Comparison of ENCODE assay signal across 7 cellular contexts in the genomic region with DNA sequence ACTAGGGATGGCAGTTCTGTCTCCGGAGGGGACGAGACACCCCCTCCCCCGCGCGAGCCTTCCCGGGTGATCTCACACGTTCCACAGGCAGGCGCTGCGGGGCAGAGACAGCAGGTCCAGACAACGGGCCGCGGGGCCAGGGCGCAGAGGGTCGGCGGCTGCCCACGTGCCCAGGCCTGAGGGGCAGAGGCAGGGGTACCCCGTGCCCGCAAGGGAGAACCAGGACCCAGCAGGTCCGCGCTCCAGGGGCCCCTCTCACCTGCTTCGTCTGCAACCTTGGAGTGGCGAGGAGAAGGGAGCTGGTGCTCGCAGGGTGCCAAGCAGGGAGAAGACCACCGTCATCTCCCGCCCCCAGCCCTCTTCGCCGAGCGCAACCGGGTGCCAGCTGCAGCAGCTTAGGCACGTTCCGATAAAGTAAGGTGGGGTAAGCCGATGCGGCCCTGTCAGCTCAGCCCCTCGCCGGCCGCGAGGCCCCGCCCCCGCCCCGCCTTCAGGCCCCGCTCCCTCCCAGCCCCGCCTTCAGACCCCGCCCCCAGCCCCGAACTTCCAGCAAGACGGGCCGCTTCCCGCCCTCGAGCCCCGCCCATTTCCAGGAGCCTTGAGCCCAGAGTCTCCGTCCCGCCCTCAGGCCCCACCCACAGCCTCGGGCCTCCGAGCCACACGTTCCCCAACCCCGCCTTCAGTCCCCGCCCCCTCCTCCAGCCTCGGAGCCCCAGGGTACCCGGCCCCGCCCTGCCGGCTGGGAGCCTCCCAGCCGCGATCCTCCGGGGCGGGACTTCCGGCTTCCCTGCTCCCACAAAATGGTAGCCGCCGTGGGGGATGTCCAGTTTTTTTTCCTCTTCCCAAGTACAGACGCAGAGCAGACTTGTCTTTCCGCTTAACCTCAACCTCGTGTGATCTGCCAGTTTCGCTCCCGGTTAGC. TPM values are rescaled to one million over a fixed set of nuclear protein-coding genes. Genes with fewer than 3 reads are reported as not detected.
DNase-seq lines count a peak whose midpoint lies in the region; ATAC-seq and TF ChIP-seq lines count a peak whose summit lies in the region.

A gene with protein sequence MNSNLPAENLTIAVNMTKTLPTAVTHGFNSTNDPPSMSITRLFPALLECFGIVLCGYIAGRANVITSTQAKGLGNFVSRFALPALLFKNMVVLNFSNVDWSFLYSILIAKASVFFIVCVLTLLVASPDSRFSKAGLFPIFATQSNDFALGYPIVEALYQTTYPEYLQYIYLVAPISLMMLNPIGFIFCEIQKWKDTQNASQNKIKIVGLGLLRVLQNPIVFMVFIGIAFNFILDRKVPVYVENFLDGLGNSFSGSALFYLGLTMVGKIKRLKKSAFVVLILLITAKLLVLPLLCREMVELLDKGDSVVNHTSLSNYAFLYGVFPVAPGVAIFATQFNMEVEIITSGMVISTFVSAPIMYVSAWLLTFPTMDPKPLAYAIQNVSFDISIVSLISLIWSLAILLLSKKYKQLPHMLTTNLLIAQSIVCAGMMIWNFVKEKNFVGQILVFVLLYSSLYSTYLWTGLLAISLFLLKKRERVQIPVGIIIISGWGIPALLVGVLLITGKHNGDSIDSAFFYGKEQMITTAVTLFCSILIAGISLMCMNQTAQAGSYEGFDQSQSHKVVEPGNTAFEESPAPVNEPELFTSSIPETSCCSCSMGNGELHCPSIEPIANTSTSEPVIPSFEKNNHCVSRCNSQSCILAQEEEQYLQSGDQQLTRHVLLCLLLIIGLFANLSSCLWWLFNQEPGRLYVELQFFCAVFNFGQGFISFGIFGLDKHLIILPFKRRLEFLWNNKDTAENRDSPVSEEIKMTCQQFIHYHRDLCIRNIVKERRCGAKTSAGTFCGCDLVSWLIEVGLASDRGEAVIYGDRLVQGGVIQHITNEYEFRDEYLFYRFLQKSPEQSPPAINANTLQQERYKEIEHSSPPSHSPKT (minus strand): TSS at position 416 of the 922 bp plus-strand sequence. CDS start 5,073 bp downstream, outside the sequence.

- ATAC-seq in GM18505 (IDR thresholded peaks at IDR 0.05; ENCODE audit: unreplicated experiment): peak; percentile 91
- ATAC-seq in HG02970 (IDR thresholded peaks at IDR 0.05; ENCODE audit: low FRiP score, unreplicated experiment): peak; percentile 84

- H3K36me3 Mint-ChIP-seq in T-helper 2 cell treated with Interferon-gamma antibody and Interleukin-4, amounts not matched to agents 5 μg/mL and 100 μg/mL, for 36 hours (ENCODE audit: low read depth): peaks cover 13% of the 10 kb centered on the region

- no peaks in the 10 kb centered on the region for H4K20me1 ChIP-seq in hepatocyte (ENCODE audit: insufficient read depth, poor library complexity, severe bottlenecking)

- H3K27me3 ChIP-seq in hepatocyte: no peaks in the 10 kb centered on the region

- WGBS in hepatocyte (ENCODE audit: low lambda C conversion rate, missing lambda C conversion rate): under 1% methylated on average over 48 of the region's 72 CpGs

- H3K4me1 Mint-ChIP-seq in T-helper 2 cell treated with Interferon-gamma antibody and Interleukin-4, amounts not matched to agents 5 μg/mL and 100 μg/mL, for 36 hours (ENCODE audit: low read depth): peaks cover 56% of the 10 kb centered on the region

- peak within 1 kb of the TSS; percentile 99 for H3K4me3 Mint-ChIP-seq in T-helper 2 cell treated with Interferon-gamma antibody and Interleukin-4, amounts not matched to agents 5 μg/mL and 100 μg/mL, for 36 hours

- in situ Hi-C loops in astrocyte of the cerebellum (cut with HindIII; ENCODE audit: low sequenced_read_pairs): no loop called here

- peak within 1 kb of the TSS; percentile 87 for H3K27ac Mint-ChIP-seq in T-helper 2 cell treated with Interferon-gamma antibody and Interleukin-4, amounts not matched to agents 5 μg/mL and 100 μg/mL, for 36 hours

- H3K27me3 Mint-ChIP-seq in T-helper 2 cell treated with Interferon-gamma antibody and Interleukin-4, amounts not matched to agents 5 μg/mL and 100 μg/mL, for 36 hours (ENCODE audit: low read depth): peaks cover 4% of the 10 kb centered on the region

- no peaks in the 10 kb centered on the region for H3K9me2 ChIP-seq in hepatocyte (replicated peaks; ENCODE audit: insufficient read depth)

- peak; percentile 80 for TF ChIP-seq POLR2A in GM18505 (IDR thresholded peaks at IDR 0.05; ENCODE audit: borderline replicate concordance, extremely low read depth, insufficient read depth, insufficient read length)

- no peaks in the 10 kb centered on the region for H3K9me3 ChIP-seq in hepatocyte (ENCODE audit: low read depth)

- peaks cover 4% of the 10 kb centered on the region for H3K4me1 ChIP-seq in hepatocyte (ENCODE audit: insufficient read depth)

- peak within 1 kb of the TSS; percentile 96 for H3K27ac ChIP-seq in hepatocyte

- TF ChIP-seq CTCF in astrocyte of the cerebellum (IDR thresholded peaks at IDR 0.05; ENCODE audit: low read depth, low read length, missing control alignments): peak; percentile 5
- TF ChIP-seq CTCF in hepatocyte (IDR thresholded peaks at IDR 0.05; ENCODE audit: poor library complexity): peak; percentile 6

- H2AFZ ChIP-seq in hepatocyte: peak within 1 kb of the TSS; percentile 91

- H3K36me3 ChIP-seq in hepatocyte (replicated peaks; ENCODE audit: insufficient read depth, low read depth): no peaks in the 10 kb centered on the region

- H3K4me3 ChIP-seq in astrocyte of the cerebellum (ENCODE audit: low read depth, low read length): peak within 1 kb of the TSS; percentile 76
- peak within 1 kb of the TSS; percentile 53 for H3K4me3 ChIP-seq in hepatocyte

- peak; percentile 97 for DNase-seq in NCI-H2029 (lab: John Stamatoyannopoulos, UW)
- DNase-seq in T-helper 2 cell treated with Interferon-gamma antibody and Interleukin-4, amounts not matched to agents 5 μg/mL and 100 μg/mL, for 36 hours (ENCODE audit: low spot score): peak; percentile 88
- DNase-seq in astrocyte of the cerebellum (ENCODE audit: low read depth): peak; percentile 97
- DNase-seq in hepatocyte (ENCODE audit: low spot score): peak; percentile 100
- DNase-seq in renal cortical epithelial cell (ENCODE audit: low read depth): peak; percentile 93

- H3K79me2 ChIP-seq in hepatocyte: peaks cover 4% of the 10 kb centered on the region

- H3K4me2 ChIP-seq in hepatocyte: peak within 1 kb of the TSS; percentile 92

- H3K9me3 Mint-ChIP-seq in T-helper 2 cell treated with Interferon-gamma antibody and Interleukin-4, amounts not matched to agents 5 μg/mL and 100 μg/mL, for 36 hours: no peaks in the 10 kb centered on the region

RNA-seq across cellular contexts. Expression of the gene that starts here (rescaled TPM):
- total RNA-seq in hepatocyte (20.5 and 26.1 TPM in 2 replicates), renal cortical epithelial cell (3.3 and 7.0 TPM in 2 replicates)
- 30.0 and 32.8 TPM in 2 replicates for polyA plus RNA-seq in hepatocyte

Comparison
In these comparisons a context has a peak if more than half of its experiments do, and no peak if none do; other contexts are left out.
1. Peak in every context shown above with its lines: DNase-seq, ATAC-seq, H3K4me3 ChIP-seq and H3K27ac ChIP-seq.